In the genomic region with DNA sequence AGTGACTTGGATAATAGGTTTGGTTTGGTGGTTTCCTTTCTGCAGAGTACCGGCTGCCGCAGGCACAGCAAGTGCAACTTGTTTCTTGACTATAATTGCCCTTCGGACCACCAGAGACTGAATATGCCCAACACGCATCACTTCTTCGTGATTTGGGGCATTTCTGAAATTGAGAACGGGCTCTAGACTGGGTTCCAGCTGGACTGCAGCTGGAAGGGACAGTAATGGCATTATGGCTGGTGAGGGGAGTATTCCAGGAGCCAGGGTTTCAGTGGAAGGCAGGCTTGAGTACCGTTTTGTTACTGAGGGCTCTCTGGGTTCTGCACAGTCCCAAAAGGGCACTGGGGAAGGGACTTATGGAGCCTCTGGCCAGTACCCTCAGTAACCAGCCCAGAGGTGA, we compare ENCODE assay signal across 10 cellular contexts. TPM values are rescaled to one million over a fixed set of nuclear protein-coding genes. Genes with fewer than 3 reads are reported as not detected.
DNase-seq lines count a peak whose midpoint lies in the region; ATAC-seq and TF ChIP-seq lines count a peak whose summit lies in the region.
"Had no signal": no experiment of that assay in that cellular context is flagged by ENCODE, and none has a peak within 500 bp of the region (broad histone marks: within the 10 kb centered on the region; RNA-seq: fewer than 3 reads in every experiment).

No MANE protein-coding gene starts in this region.

- no peaks in the 10 kb centered on the region for H3K9me3 Mint-ChIP-seq in activated CD4-positive, alpha-beta T cell treated with anti-CD3 and anti-CD28 coated beads, Interleukin-2, amount 10 ng/mL, durations not matched to agents 24 days and 14 days
- H3K9me3 Mint-ChIP-seq in stimulated activated naive B cell treated with anti-CD40 and anti-IgM and Interleukin-4, amounts not matched to agents 10 μg/mL and 1 μg/mL and 100 μg/mL, for 72 hours, result no peaks in the 10 kb centered on the region

- ATAC-seq in gastroesophageal sphincter, result no peak
- no peak for ATAC-seq in stimulated activated naive B cell treated with anti-CD40 and anti-IgM and Interleukin-4, amounts not matched to agents 10 μg/mL and 1 μg/mL and 100 μg/mL, for 72 hours (replicated peaks)
- no peak for ATAC-seq in PC-3
- no peak for ATAC-seq in HG03135 (IDR thresholded peaks at IDR 0.05; ENCODE audit: unreplicated experiment)
- ATAC-seq in GM21360 (IDR thresholded peaks at IDR 0.05; ENCODE audit: unreplicated experiment), result no peak

- no peaks in the 10 kb centered on the region for H3F3A ChIP-seq in PC-3 (ENCODE audit: low read length, unreplicated experiment)

- peaks cover 0 to 62% of the 10 kb centered on the region in 2 donors for H3K36me3 ChIP-seq in gastroesophageal sphincter
- H3K36me3 ChIP-seq in PC-3 (ENCODE audit: low read depth, low read length), result peaks cover 26% of the 10 kb centered on the region

- 0 out of 2 replicates have a peak, but pooled peaks cover 3% of the 10 kb centered on the region for H3K79me2 ChIP-seq in PC-3 (ENCODE audit: low read length)

- peak overlapping the region; percentile 97 for H3K27ac ChIP-seq in VCaP
- H3K27ac ChIP-seq in gastroesophageal sphincter, result peak overlapping the region; percentile 55 to 86 (median 85)
- no peak overlapping the region for H3K27ac ChIP-seq in PC-3 (ENCODE audit: low read length)
- H3K27ac ChIP-seq: neutrophil had no signal

- H3K4me3 ChIP-seq in gastroesophageal sphincter (no peak overlapping the region), PC-3 (ENCODE audit: low read length) (no peak overlapping the region)

- no peak for TF ChIP-seq EP300 in gastroesophageal sphincter (IDR thresholded peaks at IDR 0.05)

- TF ChIP-seq POLR2A in gastroesophageal sphincter (IDR thresholded peaks at IDR 0.05), result no peak

- BruUV-seq in PC-3 (replicated peaks; lab: Mats Ljungman, UMichigan), result no TSS peak

- peaks cover 24% of the 10 kb centered on the region for H3K4me1 Mint-ChIP-seq in activated CD4-positive, alpha-beta T cell treated with anti-CD3 and anti-CD28 coated beads, Interleukin-2, amount 10 ng/mL, durations not matched to agents 24 days and 14 days
- H3K4me1 Mint-ChIP-seq in stimulated activated naive B cell treated with anti-CD40 and anti-IgM and Interleukin-4, amounts not matched to agents 10 μg/mL and 1 μg/mL and 100 μg/mL, for 72 hours, result peaks cover 14 to 23% of the 10 kb centered on the region in 2 donors

- H3K27me3 Mint-ChIP-seq in activated CD4-positive, alpha-beta T cell treated with anti-CD3 and anti-CD28 coated beads, Interleukin-2, amount 10 ng/mL, durations not matched to agents 24 days and 14 days, result no peaks in the 10 kb centered on the region
- no peaks in the 10 kb centered on the region for H3K27me3 Mint-ChIP-seq in stimulated activated naive B cell treated with anti-CD40 and anti-IgM and Interleukin-4, amounts not matched to agents 10 μg/mL and 1 μg/mL and 100 μg/mL, for 72 hours

- H2AFZ ChIP-seq in PC-3 (ENCODE audit: low read length), result no peak overlapping the region

- peak overlapping the region; percentile 66 for H3K4me3 Mint-ChIP-seq in activated CD4-positive, alpha-beta T cell treated with anti-CD3 and anti-CD28 coated beads, Interleukin-2, amount 10 ng/mL, durations not matched to agents 24 days and 14 days
- H3K4me3 Mint-ChIP-seq in stimulated activated naive B cell treated with anti-CD40 and anti-IgM and Interleukin-4, amounts not matched to agents 10 μg/mL and 1 μg/mL and 100 μg/mL, for 72 hours, result no peak overlapping the region

- TF ChIP-seq CTCF in VCaP (conservative IDR thresholded peaks at IDR 0.05), result no peak
- TF ChIP-seq CTCF in gastroesophageal sphincter (IDR thresholded peaks at IDR 0.05), result no peak
- no peak for TF ChIP-seq CTCF in PC-3 (conservative IDR thresholded peaks at IDR 0.05; ENCODE audit: low read depth, low read length)

- no peak overlapping the region for H3K9ac ChIP-seq in PC-3 (ENCODE audit: low read length)

- H3K27me3 ChIP-seq in gastroesophageal sphincter (no peaks in the 10 kb centered on the region), PC-3 (ENCODE audit: low read length) (no peaks in the 10 kb centered on the region)
- H3K27me3 ChIP-seq: neutrophil had no signal

- H3K36me3 Mint-ChIP-seq in activated CD4-positive, alpha-beta T cell treated with anti-CD3 and anti-CD28 coated beads, Interleukin-2, amount 10 ng/mL, durations not matched to agents 24 days and 14 days (ENCODE audit: low read depth), result peaks cover 17% of the 10 kb centered on the region
- H3K36me3 Mint-ChIP-seq in stimulated activated naive B cell treated with anti-CD40 and anti-IgM and Interleukin-4, amounts not matched to agents 10 μg/mL and 1 μg/mL and 100 μg/mL, for 72 hours, result peaks cover 15 to 22% of the 10 kb centered on the region in 2 donors

- H3K9me3 ChIP-seq in gastroesophageal sphincter (no peaks in the 10 kb centered on the region), PC-3 (ENCODE audit: low read length) (no peaks in the 10 kb centered on the region)
- H3K9me3 ChIP-seq: neutrophil had no signal

- H3K9me2 ChIP-seq in PC-3 (replicated peaks; ENCODE audit: low read length), result no peaks in the 10 kb centered on the region

- H3K4me2 ChIP-seq in PC-3 (ENCODE audit: low read length), result no peak overlapping the region

- POLR2A ChIA-PET in PC-3 (lab: Charles Lee; ENCODE audit: unreplicated experiment), result no interaction called here

- CTCF ChIA-PET in PC-3 (lab: Charles Lee), result interaction anchor here (1.3 kb wide), 1 partner anchor 70 kb away, joined by 4 read pairs; no protein-coding TSS in a partner anchor

- peak; percentile 56 for DNase-seq in activated CD4-positive, alpha-beta T cell treated with anti-CD3 and anti-CD28 coated beads, Interleukin-2, amount 10 ng/mL, durations not matched to agents 24 days and 14 days
- DNase-seq in activated CD4-positive, alpha-beta T cell treated with anti-CD3 and anti-CD28 coated beads, Interleukin-2, amount 50 U/mL, for 4 hours, result no peak
- no peak for DNase-seq in stimulated activated naive B cell treated with anti-CD40 and anti-IgM and Interleukin-4, amounts not matched to agents 10 μg/mL and 1 μg/mL and 100 μg/mL, for 72 hours
- DNase-seq in PC-3, result no peak
- DNase-seq: ACHN had no signal

- H3K4me1 ChIP-seq in gastroesophageal sphincter, result peaks cover 11 to 100% (median 49%) of the 10 kb centered on the region in 3 donors
- H3K4me1 ChIP-seq in PC-3 (ENCODE audit: insufficient read depth, low read length), result peaks cover 12% of the 10 kb centered on the region

- intact Hi-C loops in activated CD4-positive, alpha-beta T cell treated with anti-CD3 and anti-CD28 coated beads, Interleukin-2, amount 10 ng/mL, durations not matched to agents 24 days and 14 days (cut with micrococcal nuclease), result loop anchor here (5.0 kb wide), 1 partner anchor 38 kb away; a partner anchor contains a TSS
- intact Hi-C loops in PC-3 (cut with micrococcal nuclease), result no loop called here

- H4K20me1 ChIP-seq in PC-3 (ENCODE audit: low read length), result peaks cover 6% of the 10 kb centered on the region; the same call in 1 of the 2 replicates

- WGBS in gastroesophageal sphincter (ENCODE audit: low coverage in 1 of 2), 2 donors, result 50 to 54% methylated on average over 2 to 3 of the region's 7 CpGs

- H3K27ac Mint-ChIP-seq in activated CD4-positive, alpha-beta T cell treated with anti-CD3 and anti-CD28 coated beads, Interleukin-2, amount 10 ng/mL, durations not matched to agents 24 days and 14 days, result peak overlapping the region; percentile 80
- H3K27ac Mint-ChIP-seq in stimulated activated naive B cell treated with anti-CD40 and anti-IgM and Interleukin-4, amounts not matched to agents 10 μg/mL and 1 μg/mL and 100 μg/mL, for 72 hours, result peak overlapping the region; percentile 14

RNA-seq across cellular contexts. Expression of a gene that starts 40.1 kb away (rescaled TPM):
- 58.6 and 65.6 TPM in 2 replicates for total RNA-seq in activated CD4-positive, alpha-beta T cell treated with anti-CD3 and anti-CD28 coated beads, Interleukin-2, amount 10 ng/mL, durations not matched to agents 24 days and 14 days
- total RNA-seq in gastroesophageal sphincter, result 1,000 to 10,000 TPM; 1,820 to 3,515 (median 2,996) TPM
- total RNA-seq in PC-3 (2014; rRNA removed), result 177 and 182 TPM in 2 replicates
